Comparison of ENCODE assay signal across 1 cellular context in the genomic region with DNA sequence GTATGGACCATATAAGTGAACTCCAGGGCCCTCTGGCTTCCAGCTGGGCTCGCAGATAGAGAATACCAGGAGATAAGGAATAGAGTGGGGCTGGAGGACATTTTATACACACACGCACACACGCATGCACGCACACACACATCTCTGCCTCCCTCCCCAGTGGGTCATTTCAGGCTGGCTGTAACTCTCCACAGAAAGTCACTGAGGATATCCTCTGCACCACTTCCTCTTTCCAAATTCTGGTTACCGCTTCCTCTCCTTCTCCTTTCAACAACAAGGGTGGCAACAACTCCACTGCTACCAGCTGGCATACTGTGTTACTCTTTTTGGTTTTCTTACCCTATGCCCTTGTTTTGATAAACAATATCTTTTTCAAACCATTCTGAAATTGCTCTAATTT.
TF ChIP-seq lines count a peak whose summit lies in the region.

No MANE protein-coding gene starts in this region.

TF ChIP-seq in HepG2, 621 proteins besides CTCF, POLR2A, EP300 and RAD21 (continued from another document):
- TF ChIP-seq ZNF558 (CRISPR knock-in tag; IDR thresholded peaks at IDR 0.05; ENCODE audit: borderline replicate concordance), result no peak
- TF ChIP-seq PCBP2 (optimal IDR thresholded peaks at IDR 0.05; ENCODE audit: low read depth, low read length, poor library complexity, severe bottlenecking), result no peak
- no peak for TF ChIP-seq KAT2B (IDR thresholded peaks at IDR 0.05; ENCODE audit: borderline replicate concordance, low read depth, low read length)
- TF ChIP-seq, protein P1, sequence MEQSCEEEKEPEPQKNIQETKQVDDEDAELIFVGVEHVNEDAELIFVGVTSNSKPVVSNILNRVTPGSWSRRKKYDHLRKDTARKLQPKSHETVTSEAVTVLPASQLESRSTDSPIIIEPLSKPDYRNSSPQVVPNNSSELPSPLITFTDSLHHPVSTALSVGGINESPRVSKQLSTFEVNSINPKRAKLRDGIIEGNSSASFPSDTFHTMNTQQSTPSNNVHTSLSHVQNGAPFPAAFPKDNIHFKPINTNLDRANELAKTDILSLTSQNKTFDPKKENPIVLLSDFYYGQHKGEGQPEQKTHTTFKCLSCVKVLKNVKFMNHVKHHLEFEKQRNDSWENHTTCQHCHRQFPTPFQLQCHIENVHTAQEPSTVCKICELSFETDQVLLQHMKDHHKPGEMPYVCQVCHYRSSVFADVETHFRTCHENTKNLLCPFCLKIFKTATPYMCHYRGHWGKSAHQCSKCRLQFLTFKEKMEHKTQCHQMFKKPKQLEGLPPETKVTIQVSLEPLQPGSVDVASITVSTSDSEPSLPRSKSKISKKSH (CRISPR knock-in tag; IDR thresholded peaks at IDR 0.05; ENCODE audit: borderline replicate concordance), result no peak
- TF ChIP-seq ZBTB7B (CRISPR knock-in tag; IDR thresholded peaks at IDR 0.05), result no peak
- no peak for TF ChIP-seq HNRNPUL1 (IDR thresholded peaks at IDR 0.05; ENCODE audit: low read depth, low read length)
